In genomic region chr17:60676758-60677307, GRCh38 we compare ENCODE assay signal across 8 cellular contexts. TPM values are rescaled to one million over a fixed set of nuclear protein-coding genes. Genes with fewer than 3 reads are reported as not detected.
DNase-seq lines count a peak whose midpoint lies in the region; ATAC-seq and TF ChIP-seq lines count a peak whose summit lies in the region.

No MANE protein-coding gene starts in this region.

- peak in 1 of 2 donors; percentile 90 for TF ChIP-seq EP300 in tibial nerve (IDR thresholded peaks at IDR 0.05)

- no peaks in the 10 kb centered on the region for H3K27me3 Mint-ChIP-seq in activated T-cell treated with anti-CD3 and anti-CD28 coated beads, Interleukin-2, amount 50 U/mL, for 72 hours (ENCODE audit: low read depth)

- intact Hi-C loops in lower leg skin (cut with DNase I; ENCODE audit: low total_unique reads) = no loop called here

- H3K4me3 ChIP-seq in lower leg skin (ENCODE audit: low read depth, poor library complexity, severe bottlenecking) = peak overlapping the region; percentile 31
- peak overlapping the region; percentile 70 to 82 (median 73) for H3K4me3 ChIP-seq in tibial nerve

- peaks cover 17% of the 10 kb centered on the region for H3K4me1 Mint-ChIP-seq in activated T-cell treated with anti-CD3 and anti-CD28 coated beads, Interleukin-2, amount 50 U/mL, for 72 hours (ENCODE audit: low read depth)

- H3K36me3 ChIP-seq in tibial nerve = peaks cover 0 to 15% (median 0%) of the 10 kb centered on the region in 3 donors

- WGBS in lower leg skin, 2 donors = 27 to 30% methylated on average over 17 of the region's 17 CpGs
- WGBS in tibial nerve, 2 donors = 28 to 34% methylated on average over 17 of the region's 17 CpGs

- H3K27ac Mint-ChIP-seq in activated T-cell treated with anti-CD3 and anti-CD28 coated beads, Interleukin-2, amount 50 U/mL, for 72 hours = peak overlapping the region; percentile 91

- H3K27ac ChIP-seq in angular gyrus (ENCODE audit: low read depth, low read length) (peak overlapping the region; percentile 98), tibial nerve (peak overlapping the region; percentile 63 to 90 (median 83))

- ATAC-seq in activated T-cell treated with anti-CD3 and anti-CD28 coated beads, Interleukin-2, amount 50 U/mL, for 72 hours (replicated peaks in 1 of 2) = no peak

- no peak for DNase-seq in activated T-cell treated with anti-CD3 and anti-CD28 coated beads, Interleukin-2, amount 50 U/mL, for 72 hours
- no peak for DNase-seq in activated T-cell treated with anti-CD3 and anti-CD28 coated beads, Interleukin-2, amount 50 U/mL, for 48 hours
- DNase-seq in lower leg skin (ENCODE audit: low spot score in 2 of 2) (no peak), tibial nerve (ENCODE audit: low spot score in 2 of 2) (no peak), HT-29 (ENCODE audit: low spot score) (no peak), hepatic stellate cell (ENCODE audit: low spot score) (no peak), DMS53 (lab: John Stamatoyannopoulos, UW) (no peak)

- H3K4me3 Mint-ChIP-seq in activated T-cell treated with anti-CD3 and anti-CD28 coated beads, Interleukin-2, amount 50 U/mL, for 72 hours = peak overlapping the region; percentile 90 to 92

- H3K36me3 Mint-ChIP-seq in activated T-cell treated with anti-CD3 and anti-CD28 coated beads, Interleukin-2, amount 50 U/mL, for 72 hours (ENCODE audit: insufficient read depth in 2 of 2) = no peaks in the 10 kb centered on the region

- TF ChIP-seq CTCF in lower leg skin (IDR thresholded peaks at IDR 0.05) (no peak), tibial nerve (IDR thresholded peaks at IDR 0.05) (no peak)

- TF ChIP-seq POLR2A in lower leg skin (IDR thresholded peaks at IDR 0.05) (peak in 1 of 2 donors; percentile 73), tibial nerve (IDR thresholded peaks at IDR 0.05) (peak in 1 of 2 donors; percentile 49)

- H3K9me3 ChIP-seq in tibial nerve = no peaks in the 10 kb centered on the region

- no peaks in the 10 kb centered on the region for H3K27me3 ChIP-seq in tibial nerve

- peaks cover 0 to 2% of the 10 kb centered on the region in 2 donors for H3K9me3 Mint-ChIP-seq in activated T-cell treated with anti-CD3 and anti-CD28 coated beads, Interleukin-2, amount 50 U/mL, for 72 hours

- peaks cover 0 to 15% (median 5%) of the 10 kb centered on the region in 4 donors for H3K4me1 ChIP-seq in tibial nerve

RNA-seq across cellular contexts. Expression of gene BCAS3, which starts 0.8 kb away (rescaled TPM):
- 10 to 100 TPM; 28.0 to 33.4 TPM for total RNA-seq in activated T-cell treated with anti-CD3 and anti-CD28 coated beads, Interleukin-2, amount 50 U/mL, for 72 hours
- 10 to 100 TPM; 42.1 to 84.7 (median 54.1) TPM for total RNA-seq in lower leg skin
- 10 to 100 TPM; 26.4 to 48.1 (median 44.8) TPM for total RNA-seq in tibial nerve
- total RNA-seq in HT-29 (2014; rRNA removed; shearing (Covaris generic)) = 7.4 and 10.2 TPM in 2 replicates
